ENCODE assay signal across 16 cellular contexts in genomic region chr11:47672283-47672730, GRCh38. TPM values are rescaled to one million over a fixed set of nuclear protein-coding genes. Genes with fewer than 3 reads are reported as not detected.
DNase-seq lines count a peak whose midpoint lies in the region; ATAC-seq and TF ChIP-seq lines count a peak whose summit lies in the region.
"Had no signal": no experiment of that assay in that cellular context is flagged by ENCODE, and none has a peak within 500 bp of the region (broad histone marks: within the 10 kb centered on the region; RNA-seq: fewer than 3 reads in every experiment).

No MANE protein-coding gene starts in this region.

- H3K4me3 ChIP-seq in HFF-Myc (replicated peaks; ENCODE audit: low read depth, low read length) (no peak overlapping the region), fibroblast of the aortic adventitia (ENCODE audit: low read depth, low read length) (no peak overlapping the region)
- H3K4me3 ChIP-seq: SJCRH30 had no signal

- TF ChIP-seq CTCF in HFF-Myc (IDR thresholded peaks at IDR 0.05; ENCODE audit: low read depth, low read length, missing control alignments) = no peak
- no peak for TF ChIP-seq CTCF in fibroblast of the aortic adventitia (IDR thresholded peaks at IDR 0.05; ENCODE audit: insufficient read depth, low read length)

- peak; percentile 37 for DNase-seq in Caki2 (ENCODE audit: low read depth)
- peak; percentile 2 for DNase-seq in HFF-Myc (ENCODE audit: extremely low read depth, low read depth)
- peak; percentile 23 for DNase-seq in amniotic epithelial cell (ENCODE audit: low read depth)
- peak; percentile 7 for DNase-seq in fibroblast of the aortic adventitia (ENCODE audit: low read depth)
- DNase-seq in NCI-H526 (lab: John Stamatoyannopoulos, UW) = no peak
- no peak for DNase-seq in G401 (ENCODE audit: low spot score)
- DNase-seq: activated CD8-positive, alpha-beta memory T cell treated with anti-CD3 and anti-CD28 coated beads, Interleukin-2, amount 50 U/mL, for 48 hours; activated gamma-delta T cell; Kasumi-1; natural killer cell; NCI-H1436; NCI-H748 treated with DMSO at 0.1 percent for 48 hours; SJCRH30 had no signal

- ATAC-seq in HG03432 (IDR thresholded peaks at IDR 0.05; ENCODE audit: unreplicated experiment) (no peak), HG03280 (IDR thresholded peaks at IDR 0.05; ENCODE audit: unreplicated experiment) (no peak)
- ATAC-seq: natural killer cell, sciatic nerve had no signal

- in situ Hi-C loops in Caki2 (cut with HindIII; ENCODE audit: low pct_unique_long_range_greater_than_20kb, low sequenced_read_pairs) (no loop called here), G401 (cut with HindIII; ENCODE audit: low sequenced_read_pairs) (no loop called here)

RNA-seq across cellular contexts. Expression of gene MTCH2, which starts 29.9 kb away (rescaled TPM):
- 17.6 and 23.8 TPM in 2 replicates for total RNA-seq in Caki2 (2014; rRNA removed; shearing (Covaris generic); ENCODE audit: low replicate concordance)
- 88.1 and 187 TPM in 2 replicates for total RNA-seq in fibroblast of the aortic adventitia (ENCODE audit: low replicate concordance)
- 29.0 and 33.2 TPM in 2 replicates for total RNA-seq in G401 (2014; rRNA removed; shearing (Covaris generic))

RNA-seq across cellular contexts. Expression of gene AGBL2, which starts 42.9 kb away (rescaled TPM):
- total RNA-seq in Caki2 (2014; rRNA removed; shearing (Covaris generic); ENCODE audit: low replicate concordance) = 0.37 and 4.9 TPM in 2 replicates
- total RNA-seq in fibroblast of the aortic adventitia (ENCODE audit: low replicate concordance) = 0.90 and 1.4 TPM in 2 replicates
- not detected in 2 replicates for total RNA-seq in G401 (2014; rRNA removed; shearing (Covaris generic))

Comparison
In these comparisons a context has a peak if more than half of its experiments do, and no peak if none do; other contexts are left out.
1. DNase-seq: peak in Caki2 (single experiment), HFF-Myc (single experiment), amniotic epithelial cell (single experiment) and fibroblast of the aortic adventitia (single experiment); none in NCI-H526 (0 of 2) and G401 (single experiment).